ENCODE assay signal across 8 cellular contexts in genomic region chr2:74399785-74400184, GRCh38. TPM values are rescaled to one million over a fixed set of nuclear protein-coding genes. Genes with fewer than 3 reads are reported as not detected.
A peak's percentile ranks its signal among the peaks of the same experiment; 100 is the strongest.
DNase-seq lines count a peak whose midpoint lies in the region; ATAC-seq, FAIRE-seq and TF ChIP-seq lines count a peak whose summit lies in the region.

No MANE protein-coding gene starts in this region.

- H3K27ac ChIP-seq in Panc1 (ENCODE audit: low read length) (no peak overlapping the region), caudate nucleus (ENCODE audit: low read depth, low read length) (no peak overlapping the region)

- peak; percentile 61 for FAIRE-seq in GM19239 (lab: Jason Lieb, UNC)

- TF ChIP-seq POLR2A in erythroblast (IDR thresholded peaks at IDR 0.05; ENCODE audit: low read length) = no peak

- ATAC-seq in Panc1 = peak; percentile 73; the same call in 1 of the 2 replicates
- ATAC-seq in stimulated activated naive B cell treated with anti-CD40 and anti-IgM and Interleukin-4, amounts not matched to agents 10 μg/mL and 1 μg/mL and 100 μg/mL, for 72 hours (replicated peaks) = peak; percentile 63 to 75

- intact Hi-C loops in Panc1 (cut with micrococcal nuclease; ENCODE audit: unreplicated experiment) = no loop called here

- no peaks in the 10 kb centered on the region for H3K9me3 ChIP-seq in Panc1 (ENCODE audit: control insufficient read depth, insufficient read depth, low read depth, low read length)

- H3K27me3 ChIP-seq in BJ (ENCODE audit: control insufficient read depth, insufficient read depth, low read length) = no peaks in the 10 kb centered on the region
- no peaks in the 10 kb centered on the region for H3K27me3 ChIP-seq in Panc1 (ENCODE audit: control insufficient read depth, insufficient read depth, low read length)

- DNase-seq in BJ (ENCODE audit: low read depth) (no peak), GM19239 (ENCODE audit: insufficient read length, low spot score) (no peak), Panc1 (ENCODE audit: low read depth, low spot score) (no peak), erythroblast (lab: John Stamatoyannopoulos, UW) (peak; percentile 55 to 67), NCI-H128 (lab: John Stamatoyannopoulos, UW; ENCODE audit: unreplicated experiment) (no peak), caudate nucleus (lab: John Stamatoyannopoulos, UW) (no peak), DMS153 (lab: John Stamatoyannopoulos, UW) (no peak)
- no peak for DNase-seq in stimulated activated naive B cell treated with anti-CD40 and anti-IgM and Interleukin-4, amounts not matched to agents 10 μg/mL and 1 μg/mL and 100 μg/mL, for 72 hours

- peaks cover 0 to 7% of the 10 kb centered on the region in 2 donors for H3K4me1 Mint-ChIP-seq in stimulated activated naive B cell treated with anti-CD40 and anti-IgM and Interleukin-4, amounts not matched to agents 10 μg/mL and 1 μg/mL and 100 μg/mL, for 72 hours

- no peaks in the 10 kb centered on the region for H3K9me3 Mint-ChIP-seq in stimulated activated naive B cell treated with anti-CD40 and anti-IgM and Interleukin-4, amounts not matched to agents 10 μg/mL and 1 μg/mL and 100 μg/mL, for 72 hours

- CTCF ChIA-PET in BJ (lab: Yijun Ruan, JAX) = interaction anchor here (1.2 to 4.0 kb wide), 5 partner anchors 8 to 66 kb away, joined by 4 to 26 read pairs (median 6); no protein-coding TSS in a partner anchor
- CTCF ChIA-PET in Panc1 (lab: Charles Lee) = no interaction called here

- no peaks in the 10 kb centered on the region for H3K4me1 ChIP-seq in Panc1 (ENCODE audit: control insufficient read depth, insufficient read depth, low read length)

- no peaks in the 10 kb centered on the region for H3K36me3 ChIP-seq in BJ (ENCODE audit: control insufficient read depth, insufficient read depth, low read length)
- H3K36me3 ChIP-seq in Panc1 (ENCODE audit: control insufficient read depth, insufficient read depth, low read length) = no peaks in the 10 kb centered on the region

- H3K27me3 Mint-ChIP-seq in stimulated activated naive B cell treated with anti-CD40 and anti-IgM and Interleukin-4, amounts not matched to agents 10 μg/mL and 1 μg/mL and 100 μg/mL, for 72 hours = peaks cover 4 to 5% of the 10 kb centered on the region in 2 donors

- in situ Hi-C loops in Panc1 (cut with HindIII; ENCODE audit: low pct_unique_long_range_greater_than_20kb, low sequenced_read_pairs) = no loop called here

- no TSS peak for BruUV-seq in Panc1 (replicated peaks; lab: Mats Ljungman, UMichigan)

- no peaks in the 10 kb centered on the region for H3K36me3 Mint-ChIP-seq in stimulated activated naive B cell treated with anti-CD40 and anti-IgM and Interleukin-4, amounts not matched to agents 10 μg/mL and 1 μg/mL and 100 μg/mL, for 72 hours

- POLR2A ChIA-PET in BJ (lab: Charles Lee) (no interaction called here), Panc1 (lab: Charles Lee) (no interaction called here)

- TF ChIP-seq CTCF in BJ (IDR thresholded peaks at IDR 0.05; ENCODE audit: insufficient read depth, low read depth, low read length) (peak; percentile 64), Panc1 (IDR thresholded peaks at IDR 0.05) (peak; percentile 68)

- no peak overlapping the region for H3K27ac Mint-ChIP-seq in stimulated activated naive B cell treated with anti-CD40 and anti-IgM and Interleukin-4, amounts not matched to agents 10 μg/mL and 1 μg/mL and 100 μg/mL, for 72 hours

- H3K4me3 Mint-ChIP-seq in stimulated activated naive B cell treated with anti-CD40 and anti-IgM and Interleukin-4, amounts not matched to agents 10 μg/mL and 1 μg/mL and 100 μg/mL, for 72 hours = no peak overlapping the region

- no peak overlapping the region for H3K4me3 ChIP-seq in BJ (ENCODE audit: low read depth, low read length)
- no peak overlapping the region for H3K4me3 ChIP-seq in Panc1 (ENCODE audit: low read depth in 2 of 2, low read length in 2 of 2)

RNA-seq across cellular contexts. Expression of gene DCTN1, which starts 19.7 kb away (rescaled TPM):
- 136 and 193 TPM in 2 replicates for polyA plus RNA-seq in BJ (2011; rRNA removed)
- 222 and 371 TPM in 2 replicates for polyA minus RNA-seq in BJ (2011; rRNA and poly(A)+ RNA removed)
- total RNA-seq in Panc1 (2021; ENCODE audit: unreplicated experiment) = 190 TPM
- 225 TPM for polyA plus RNA-seq in Panc1 (2012; ENCODE audit: insufficient read length)

RNA-seq across cellular contexts. Expression of gene C2orf81, which starts 21.6 kb away (rescaled TPM):
- polyA plus RNA-seq in BJ (2011; rRNA removed) = 0.18 and 0.67 TPM in 2 replicates
- polyA minus RNA-seq in BJ (2011; rRNA and poly(A)+ RNA removed) = 0.19 and 0.72 TPM in 2 replicates
- total RNA-seq in Panc1 (2021; ENCODE audit: unreplicated experiment) = 3.9 TPM
- 5.6 TPM for polyA plus RNA-seq in Panc1 (2012; ENCODE audit: insufficient read length)

RNA-seq across cellular contexts. Expression of gene WDR54, which starts 21.7 kb away (rescaled TPM):
- polyA plus RNA-seq in BJ (2011; rRNA removed) = 26.0 and 42.9 TPM in 2 replicates
- polyA minus RNA-seq in BJ (2011; rRNA and poly(A)+ RNA removed) = 33.8 and 54.6 TPM in 2 replicates
- total RNA-seq in Panc1 (2021; ENCODE audit: unreplicated experiment) = 27.7 TPM
- 46.7 TPM for polyA plus RNA-seq in Panc1 (2012; ENCODE audit: insufficient read length)

RNA-seq across cellular contexts. Expression of gene RTKN, which starts 42.0 kb away (rescaled TPM):
- polyA plus RNA-seq in BJ (2011; rRNA removed) = 8.3 and 12.4 TPM in 2 replicates
- polyA minus RNA-seq in BJ (2011; rRNA and poly(A)+ RNA removed) = 7.9 and 12.7 TPM in 2 replicates
- total RNA-seq in Panc1 (2021; ENCODE audit: unreplicated experiment) = 83.1 TPM
- polyA plus RNA-seq in Panc1 (2012; ENCODE audit: insufficient read length) = 79.8 TPM

RNA-seq across cellular contexts. Expression of gene INO80B, which starts 55.1 kb away (rescaled TPM):
- polyA plus RNA-seq in BJ (2011; rRNA removed) = 5.6 and 6.4 TPM in 2 replicates
- polyA minus RNA-seq in BJ (2011; rRNA and poly(A)+ RNA removed) = 2.2 and 3.3 TPM in 2 replicates
- total RNA-seq in Panc1 (2021; ENCODE audit: unreplicated experiment) = 26.5 TPM
- 35.0 TPM for polyA plus RNA-seq in Panc1 (2012; ENCODE audit: insufficient read length)

Comparison
In these comparisons a context has a peak if more than half of its experiments do, and no peak if none do; other contexts are left out.
1. DNase-seq: peak in erythroblast (2 of 2); none in BJ (single experiment), GM19239 (single experiment), Panc1 (single experiment), stimulated activated naive B cell treated with anti-CD40 and anti-IgM and Interleukin-4, amounts not matched to agents 10 μg/mL and 1 μg/mL and 100 μg/mL, for 72 hours (single experiment), NCI-H128 (single experiment), caudate nucleus (0 of 61) and DMS153 (single experiment).